8 cellular contexts compared by ENCODE assay signal in genomic region chr3:79018671-79019136, GRCh38.
A peak's percentile ranks its signal among the peaks of the same experiment; 100 is the strongest.
DNase-seq lines count a peak whose midpoint lies in the region; ATAC-seq, FAIRE-seq and TF ChIP-seq lines count a peak whose summit lies in the region.

No MANE protein-coding gene starts in this region.

- H3K4me1 ChIP-seq in heart left ventricle (peaks cover 0 to 24% (median 0%) of the 10 kb centered on the region in 12 donors), pancreas (no peaks in the 10 kb centered on the region)

- no peak for FAIRE-seq in pancreas (lab: Jason Lieb, UNC)

- peaks cover 0 to 29% (median 5%) of the 10 kb centered on the region in 9 donors for H3K27me3 ChIP-seq in heart left ventricle
- H3K27me3 ChIP-seq in pancreas: peaks cover 0 to 4% (median 0%) of the 10 kb centered on the region in 4 donors

- H3K36me3 ChIP-seq in heart left ventricle (no peaks in the 10 kb centered on the region), pancreas (no peaks in the 10 kb centered on the region)

- H3K9me3 ChIP-seq in heart left ventricle: no peaks in the 10 kb centered on the region
- H3K9me3 ChIP-seq in pancreas: no peaks in the 10 kb centered on the region

- no peaks in the 10 kb centered on the region for H3K36me3 Mint-ChIP-seq in activated naive CD8-positive, alpha-beta T cell treated with anti-CD3 and anti-CD28 coated beads for 36 hours

- peaks cover 12% of the 10 kb centered on the region for H3K4me1 Mint-ChIP-seq in activated naive CD8-positive, alpha-beta T cell treated with anti-CD3 and anti-CD28 coated beads for 36 hours

- peaks cover 24% of the 10 kb centered on the region for H3K27me3 Mint-ChIP-seq in activated naive CD8-positive, alpha-beta T cell treated with anti-CD3 and anti-CD28 coated beads for 36 hours

- DNase-seq in SKM-1 treated with dmso at 0.1 percent for 144 hours (lab: John Stamatoyannopoulos, UW; ENCODE audit: unreplicated experiment): peak; percentile 21
- no peak for DNase-seq in SKM-1 (lab: John Stamatoyannopoulos, UW; ENCODE audit: unreplicated experiment)
- DNase-seq in KBM-7: peak; percentile 34
- DNase-seq in activated naive CD8-positive, alpha-beta T cell treated with anti-CD3 and anti-CD28 coated beads for 36 hours: peak; percentile 60
- peak; percentile 38 to 70 (median 61) for DNase-seq in heart left ventricle
- DNase-seq in pancreas: peak in 5 of 6 donors; percentile 6 to 65 (median 20)

- peak; percentile 42 to 81 (median 75) for ATAC-seq in heart left ventricle
- ATAC-seq in pancreas: peak; percentile 60 to 84 (median 76)
- ATAC-seq in HG03378 (IDR thresholded peaks at IDR 0.05; ENCODE audit: unreplicated experiment): no peak
- no peak for ATAC-seq in HG03108 (IDR thresholded peaks at IDR 0.05; ENCODE audit: unreplicated experiment)

- WGBS in heart left ventricle, 4 donors: 0 to 8% (median 0%) methylated on average over 1 to 44 of the region's 44 CpGs
- WGBS in pancreas, 2 donors: 0 to 1% methylated on average over 44 of the region's 44 CpGs

- H3K27ac ChIP-seq in heart left ventricle (peak overlapping the region; percentile 7 to 92 (median 80)), pancreas (peak overlapping the region in 3 of 4 donors; percentile 58 to 74 (median 59))

- no peak for TF ChIP-seq POLR2A in heart left ventricle (IDR thresholded peaks at IDR 0.05)

- in situ Hi-C loops in KBM-7 (cut with MboI; ENCODE audit: low pct_unique_long_range_greater_than_20kb, low sequenced_read_pairs): no loop called here

- H3K27ac Mint-ChIP-seq in activated naive CD8-positive, alpha-beta T cell treated with anti-CD3 and anti-CD28 coated beads for 36 hours: no peak overlapping the region

- no peaks in the 10 kb centered on the region for H3K9me3 Mint-ChIP-seq in activated naive CD8-positive, alpha-beta T cell treated with anti-CD3 and anti-CD28 coated beads for 36 hours

- peak in 1 of 12 donors; percentile 33 for TF ChIP-seq CTCF in heart left ventricle (IDR thresholded peaks at IDR 0.05)
- TF ChIP-seq CTCF in pancreas (IDR thresholded peaks at IDR 0.05): no peak

- no peak overlapping the region for H3K4me3 Mint-ChIP-seq in activated naive CD8-positive, alpha-beta T cell treated with anti-CD3 and anti-CD28 coated beads for 36 hours

- intact Hi-C loops in heart left ventricle (cut with DNase I) (loop anchor here in 2 of 10 donors (10.0 kb wide), 2 partner anchors 144 to 164 kb away; no protein-coding TSS in a partner anchor), pancreas (cut with DNase I) (loop anchor here in 1 of 3 donors (5.0 kb wide), 1 partner anchor 356 kb away; no protein-coding TSS in a partner anchor)

- H3K4me3 ChIP-seq in heart left ventricle: peak overlapping the region; percentile 50 to 87 (median 74)
- H3K4me3 ChIP-seq in pancreas: peak overlapping the region; percentile 31 to 55 (median 40)

Comparison
In these comparisons a context has a peak if more than half of its experiments do, and no peak if none do; other contexts are left out.
1. ATAC-seq: peak in heart left ventricle (4 of 4) and pancreas (4 of 4); none in HG03378 (single experiment) and HG03108 (single experiment).